ENCODE assay signal across 8 cellular contexts in genomic region chr11:65487467-65488272, GRCh38. TPM values are rescaled to one million over a fixed set of nuclear protein-coding genes. Genes with fewer than 3 reads are reported as not detected.
DNase-seq lines count a peak whose midpoint lies in the region; ATAC-seq lines count a peak whose summit lies in the region.

No MANE protein-coding gene starts in this region.

- no peak overlapping the region for H4K8ac ChIP-seq in neuronal stem cell (ENCODE audit: low read depth, low read length)

- intact Hi-C loops in Right ventricle myocardium inferior (cut with DNase I), result no loop called here

- H2BK15ac ChIP-seq in neuronal stem cell (ENCODE audit: low read length), result peak overlapping the region; percentile 70

- peak overlapping the region; percentile 70 for H3K4me2 ChIP-seq in neuronal stem cell (ENCODE audit: insufficient read depth, low read length, poor library complexity, severe bottlenecking)

- peak overlapping the region; percentile 64 for H2BK12ac ChIP-seq in neuronal stem cell (ENCODE audit: low read length)

- H3K4me3 ChIP-seq in neuronal stem cell (ENCODE audit: low read length in 2 of 2), result peak overlapping the region; percentile 43 to 46

- H3K27ac ChIP-seq in adipose tissue (ENCODE audit: low read depth, low read length) (peak overlapping the region; percentile 21), neuronal stem cell (replicated peaks; ENCODE audit: low read length) (peak overlapping the region; percentile 94)

- no peaks in the 10 kb centered on the region for H3K36me3 ChIP-seq in neuronal stem cell (replicated peaks in 1 of 2; ENCODE audit: control insufficient read depth in 2 of 2, insufficient read depth in 2 of 2, low read length in 2 of 2)

- DNase-seq in activated T-cell treated with anti-CD3 and anti-CD28 coated beads for 48 hours (ENCODE audit: low read depth) (peak; percentile 29), HK-2 (ENCODE audit: unreplicated experiment) (peak; percentile 94), NCI-H69 (lab: John Stamatoyannopoulos, UW) (peak; percentile 100), Right ventricle myocardium inferior (ENCODE audit: missing footprints) (peak; percentile 99), neuronal stem cell (ENCODE audit: low spot score) (peak; percentile 99)
- no peak for DNase-seq in activated T-cell treated with anti-CD3 and anti-CD28 coated beads, Interleukin-2, amount 50 U/mL, for 1 hour
- DNase-seq in effector CD8-positive, alpha-beta T cell (lab: John Stamatoyannopoulos, UW), result no peak

- H2BK5ac ChIP-seq in neuronal stem cell (ENCODE audit: low read length), result peak overlapping the region; percentile 92

- H3K9me3 ChIP-seq in neuronal stem cell (replicated peaks in 1 of 2; ENCODE audit: control insufficient read depth in 2 of 2, insufficient read depth in 1 of 2, low read depth in 1 of 2, low read length in 2 of 2), result no peaks in the 10 kb centered on the region

- peaks cover 58 to 64% of the 10 kb centered on the region in 2 donors for H3K4me1 ChIP-seq in neuronal stem cell (ENCODE audit: control insufficient read depth in 2 of 2, insufficient read depth in 1 of 2, low read depth in 1 of 2, low read length in 2 of 2)

- ATAC-seq in Right ventricle myocardium inferior, result peak; percentile 86

- H3K18ac ChIP-seq in neuronal stem cell (ENCODE audit: low read length), result peak overlapping the region; percentile 57

- H4K91ac ChIP-seq in neuronal stem cell (ENCODE audit: low read depth, low read length, poor library complexity), result peak overlapping the region; percentile 8

- H3K14ac ChIP-seq in neuronal stem cell (ENCODE audit: low read length), result no peak overlapping the region

- peak overlapping the region; percentile 2 for H3K4ac ChIP-seq in neuronal stem cell (ENCODE audit: low read length)

- peaks cover 4% of the 10 kb centered on the region for H3K79me1 ChIP-seq in neuronal stem cell (ENCODE audit: low read depth, low read length)

- no peaks in the 10 kb centered on the region for H3K27me3 ChIP-seq in neuronal stem cell (ENCODE audit: control insufficient read depth in 3 of 3, insufficient read depth in 3 of 3, low read depth in 1 of 3, low read length in 3 of 3)

- peak overlapping the region; percentile 32 for H2AFZ ChIP-seq in neuronal stem cell (ENCODE audit: low read length)

- peak overlapping the region; percentile 85 for H2AK5ac ChIP-seq in neuronal stem cell (ENCODE audit: low read depth, low read length)

- peak overlapping the region; percentile 38 for H2BK120ac ChIP-seq in neuronal stem cell (ENCODE audit: low read depth, low read length)

- peak overlapping the region; percentile 27 for H3K9ac ChIP-seq in neuronal stem cell (ENCODE audit: low read depth, low read length, poor library complexity)

- H3K23ac ChIP-seq in neuronal stem cell (ENCODE audit: low read depth, low read length, poor library complexity), result no peak overlapping the region

- WGBS in adipose tissue, 3 donors, result 8 to 12% (median 10%) methylated on average over 17 of the region's 17 CpGs
- no CpG with 5 or more reads among the region's 17 CpGs for WGBS in neuronal stem cell (ENCODE audit: extremely low coverage in 2 of 2, insufficient read length in 2 of 2, insufficient replicate concordance in 1 of 2), 2 donors

RNA-seq across cellular contexts. Expression of gene MALAT1, which starts 11.2 kb away (rescaled TPM):
- polyA plus RNA-seq in adipose tissue, result 1,000 to 10,000 TPM in 1 of 3 donors, 100 to 1,000 TPM in 1, 10 to 100 TPM in 1; 88.8 to 1,293 (median 187) TPM
- 5,781 TPM for total RNA-seq in Right ventricle myocardium inferior
- polyA plus RNA-seq in neuronal stem cell (2013, experiment 1 of 2), result 502 TPM
- 539 TPM for polyA plus RNA-seq in neuronal stem cell (2013, experiment 2 of 2)

RNA-seq across cellular contexts. Expression of gene SCYL1, which starts 37.2 kb away (rescaled TPM):
- polyA plus RNA-seq in adipose tissue, result 10 to 100 TPM; 55.1 to 77.2 (median 63.0) TPM
- total RNA-seq in Right ventricle myocardium inferior, result 55.6 TPM
- 43.8 TPM for polyA plus RNA-seq in neuronal stem cell (2013, experiment 1 of 2)
- 47.1 TPM for polyA plus RNA-seq in neuronal stem cell (2013, experiment 2 of 2)

Comparison
In these comparisons a context has a peak if more than half of its experiments do, and no peak if none do; other contexts are left out.
1. DNase-seq: peak in activated T-cell treated with anti-CD3 and anti-CD28 coated beads for 48 hours (single experiment), HK-2 (single experiment), NCI-H69 (single experiment), Right ventricle myocardium inferior (single experiment) and neuronal stem cell (single experiment); none in activated T-cell treated with anti-CD3 and anti-CD28 coated beads, Interleukin-2, amount 50 U/mL, for 1 hour (single experiment) and effector CD8-positive, alpha-beta T cell (single experiment).